In the genomic region with DNA sequence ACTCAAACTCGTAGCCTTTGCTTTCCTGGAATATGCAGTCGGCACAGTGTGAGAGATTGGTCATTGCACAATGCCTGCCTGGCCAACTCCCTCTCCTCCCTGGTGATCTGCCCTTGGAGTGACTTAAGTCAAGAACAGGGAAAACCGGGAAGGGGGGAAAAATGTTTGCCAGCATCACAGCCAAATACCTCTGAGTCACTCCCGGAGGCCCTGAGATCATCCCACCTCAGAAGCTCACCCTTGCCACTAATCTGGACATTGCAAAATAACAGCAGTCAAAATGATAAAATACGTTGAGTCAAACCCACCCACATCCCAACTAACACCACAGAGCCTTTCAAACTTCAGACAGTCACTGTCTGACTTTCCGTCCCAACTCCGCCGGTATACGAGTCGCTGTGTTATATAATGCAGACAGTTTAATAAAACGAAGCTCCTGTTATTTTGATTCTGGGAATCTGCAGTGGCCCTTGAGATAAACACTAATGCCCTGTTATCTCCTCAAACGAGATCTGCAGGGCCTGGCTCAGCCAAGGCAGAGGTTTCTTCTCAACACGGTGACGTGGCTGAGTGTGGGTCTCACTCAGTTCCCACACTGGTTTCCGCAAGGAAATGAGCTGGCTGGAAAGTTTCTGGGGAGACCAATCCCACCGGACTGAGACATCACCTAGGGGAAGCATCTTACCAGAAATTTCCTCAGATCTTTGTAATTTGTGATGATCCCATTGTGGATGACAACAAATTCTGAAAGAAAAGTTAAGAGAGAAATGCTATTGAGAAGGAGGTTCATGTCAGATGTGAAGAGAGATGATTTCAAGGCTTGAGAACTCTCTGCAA, we compare ENCODE assay signal across 9 cellular contexts. TPM values are rescaled to one million over a fixed set of nuclear protein-coding genes. Genes with fewer than 3 reads are reported as not detected.
DNase-seq lines count a peak whose midpoint lies in the region; ATAC-seq and TF ChIP-seq lines count a peak whose summit lies in the region.
"Had no signal": no experiment of that assay in that cellular context is flagged by ENCODE, and none has a peak within 500 bp of the region (broad histone marks: within the 10 kb centered on the region; RNA-seq: fewer than 3 reads in every experiment).

No MANE protein-coding gene starts in this region.

- H3K4me1 Mint-ChIP-seq in MCF 10A (ENCODE audit: insufficient read depth, unreplicated experiment), result peaks cover 34% of the 10 kb centered on the region

- H3K27ac Mint-ChIP-seq in MCF 10A (ENCODE audit: low read depth, unreplicated experiment), result peak overlapping the region; percentile 3

- no peaks in the 10 kb centered on the region for H3K27me3 Mint-ChIP-seq in MCF 10A (ENCODE audit: insufficient read depth, unreplicated experiment)

- H3K27ac ChIP-seq in tibial artery, result peak overlapping the region; percentile 1 to 22

- TF ChIP-seq CTCF in MCF 10A (IDR thresholded peaks at IDR 0.05; ENCODE audit: unreplicated experiment) (no peak), kidney epithelial cell (IDR thresholded peaks at IDR 0.05; ENCODE audit: insufficient read depth, low read length, poor library complexity, severe bottlenecking) (no peak), tibial artery (IDR thresholded peaks at IDR 0.05) (no peak)

- peak overlapping the region; percentile 46 for H3K4me3 Mint-ChIP-seq in MCF 10A (ENCODE audit: unreplicated experiment)
- H3K4me3 Mint-ChIP-seq: stimulated activated naive CD8-positive, alpha-beta T cell treated with anti-CD3 and anti-CD28 coated beads, Interleukin-15, amount 100 ng/mL, for 72 hours had no signal

- H3K27me3 ChIP-seq in kidney epithelial cell (ENCODE audit: control insufficient read depth, insufficient read depth, low read length) (no peaks in the 10 kb centered on the region), tibial artery (no peaks in the 10 kb centered on the region)

- intact Hi-C loops in MCF 10A (cut with micrococcal nuclease) (loop anchor here (1.0 kb wide), 2 partner anchors 22 to 136 kb away; partner anchors contain the start of gene GFPT2), tibial artery (cut with DNase I; ENCODE audit: low total_unique reads) (no loop called here)

- H3K9me3 ChIP-seq in tibial artery, result no peaks in the 10 kb centered on the region

- BruUV-seq in MCF 10A (replicated peaks; lab: Mats Ljungman, UMichigan), result no TSS peak

- no peaks in the 10 kb centered on the region for H3K36me3 ChIP-seq in kidney epithelial cell (ENCODE audit: control insufficient read depth, insufficient read depth, low read length)
- peaks cover 0 to 17% (median 5%) of the 10 kb centered on the region in 3 donors for H3K36me3 ChIP-seq in tibial artery

- H3K36me3 Mint-ChIP-seq in MCF 10A (ENCODE audit: insufficient read depth, unreplicated experiment), result peaks cover 10% of the 10 kb centered on the region

- no peak for ATAC-seq in HG03108 (IDR thresholded peaks at IDR 0.05; ENCODE audit: unreplicated experiment)

- no peak overlapping the region for H3K4me3 ChIP-seq in kidney epithelial cell (ENCODE audit: low read depth, low read length)
- no peak overlapping the region for H3K4me3 ChIP-seq in tibial artery

- H3K4me1 ChIP-seq in tibial artery, result peaks cover 0 to 6% (median 2%) of the 10 kb centered on the region in 4 donors

- CTCF ChIA-PET in MCF 10A (lab: Yijun Ruan, JAX), result interaction anchor here (0.6 to 11.3 kb wide), 14 partner anchors 12 to 275 kb away, joined by 3 to 167 read pairs (median 4); partner anchors contain the start of gene MAPK9

- DNase-seq in HT1080 (ENCODE audit: low read depth) (peak; percentile 99), MCF 10A (ENCODE audit: unreplicated experiment) (peak; percentile 100), kidney epithelial cell (ENCODE audit: low read depth) (peak; percentile 81), tibial artery (peak; percentile 85 to 87), SIG-M5 (lab: John Stamatoyannopoulos, UW) (no peak)
- no peak for DNase-seq in activated T-cell treated with anti-CD3 and anti-CD28 coated beads, Interleukin-2, amount 50 U/mL, for 48 hours
- DNase-seq in activated naive CD4-positive, alpha-beta T cell (lab: John Stamatoyannopoulos, UW), result no peak
- DNase-seq: stimulated activated naive CD8-positive, alpha-beta T cell treated with anti-CD3 and anti-CD28 coated beads, Interleukin-15, amount 100 ng/mL, for 72 hours had no signal

- POLR2A ChIA-PET in MCF 10A (lab: Yijun Ruan, JAX), result interaction anchor here (0.5 to 2.2 kb wide), 15 partner anchors 8 to 773 kb away, joined by 3 to 15 read pairs (median 4); partner anchors contain the start of gene GFPT2

- H3K9me3 Mint-ChIP-seq in MCF 10A (ENCODE audit: unreplicated experiment), result no peaks in the 10 kb centered on the region
- H3K9me3 Mint-ChIP-seq: stimulated activated naive CD8-positive, alpha-beta T cell treated with anti-CD3 and anti-CD28 coated beads, Interleukin-15, amount 100 ng/mL, for 72 hours had no signal

RNA-seq across cellular contexts. Expression of gene GFPT2, which starts 22.1 kb away (rescaled TPM):
- total RNA-seq in HT1080 (2014; rRNA removed; shearing (Covaris generic)), result 105 and 112 TPM in 2 replicates
- 116 and 129 TPM in 2 replicates for polyA plus RNA-seq in HT1080 (2015; cell fraction: cytosol; rRNA removed)
- 246 and 275 TPM in 2 replicates for polyA plus RNA-seq in HT1080 (2015; cell fraction: nucleus; rRNA removed)
- total RNA-seq in MCF 10A (2022) (8.2 and 15.7 TPM in 2 replicates), kidney epithelial cell (4.0 and 7.7 TPM in 2 replicates)

RNA-seq across cellular contexts. Expression of gene MAPK9, which starts 39.1 kb away (rescaled TPM):
- total RNA-seq in HT1080 (2014; rRNA removed; shearing (Covaris generic)), result 23.4 and 26.6 TPM in 2 replicates
- 36.5 and 37.5 TPM in 2 replicates for polyA plus RNA-seq in HT1080 (2015; cell fraction: cytosol; rRNA removed)
- 22.4 and 26.5 TPM in 2 replicates for polyA plus RNA-seq in HT1080 (2015; cell fraction: nucleus; rRNA removed)
- 64.0 and 70.8 TPM in 2 replicates for total RNA-seq in MCF 10A (2022)
- total RNA-seq in kidney epithelial cell, result 22.5 and 25.1 TPM in 2 replicates

Comparison
In these comparisons a context has a peak if more than half of its experiments do, and no peak if none do; other contexts are left out.
1. DNase-seq: peak in HT1080 (single experiment), MCF 10A (single experiment), kidney epithelial cell (single experiment) and tibial artery (2 of 2); none in activated T-cell treated with anti-CD3 and anti-CD28 coated beads, Interleukin-2, amount 50 U/mL, for 48 hours (0 of 2), SIG-M5 (single experiment) and activated naive CD4-positive, alpha-beta T cell (0 of 4).